Comparison of ENCODE assay signal across 17 cellular contexts in the genomic region with DNA sequence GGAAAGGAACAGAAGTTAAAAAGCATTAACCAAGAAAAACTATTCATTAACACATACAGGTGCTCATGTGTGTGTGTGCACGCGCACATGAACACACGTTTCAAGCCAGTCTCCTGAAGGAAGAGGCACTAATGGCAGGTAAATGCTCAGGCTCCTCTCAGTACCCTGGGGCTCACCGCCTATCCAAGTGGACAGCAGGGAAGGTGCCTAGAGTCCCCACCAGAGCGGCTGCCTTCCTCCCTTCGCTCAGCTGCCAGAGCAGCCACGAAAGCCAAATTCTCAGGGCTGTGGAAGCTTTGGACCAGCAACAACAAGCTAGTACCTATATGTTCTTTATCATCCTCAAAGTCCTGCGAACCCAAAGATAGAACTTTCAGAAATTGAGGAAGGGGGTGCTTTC. TPM values are rescaled to one million over a fixed set of nuclear protein-coding genes. Genes with fewer than 3 reads are reported as not detected.
DNase-seq lines count a peak whose midpoint lies in the region; ATAC-seq and TF ChIP-seq lines count a peak whose summit lies in the region.
"Had no signal": no experiment of that assay in that cellular context is flagged by ENCODE, and none has a peak within 500 bp of the region (broad histone marks: within the 10 kb centered on the region; RNA-seq: fewer than 3 reads in every experiment).

No MANE protein-coding gene starts in this region.

- intact Hi-C loops in activated naive CD4-positive, alpha-beta T cell treated with anti-CD3 and anti-CD28 coated beads for 36 hours (cut with micrococcal nuclease): no loop called here
- intact Hi-C loops in activated T-helper 2 cell treated with anti-CD3 and anti-CD28 coated beads, Interferon-gamma antibody, Interleukin-2, Interleukin-4, amounts not matched to agents 10 μg/mL and 5 μg/mL and 100 μg/mL, durations not matched to agents 14 hours and 24 hours and 36 hours (cut with micrococcal nuclease): no loop called here
- intact Hi-C loops in left ventricle myocardium inferior (cut with micrococcal nuclease): loop anchor here (5.0 kb wide), 1 partner anchor 52 kb away; no protein-coding TSS in a partner anchor

- CTCF ChIA-PET in activated naive CD4-positive, alpha-beta T cell treated with anti-CD3 and anti-CD28 coated beads, Interleukin-2, amount 10 ng/mL, durations not matched to agents 7 days and 5 days (lab: Charles Lee): interaction anchor here (3.7 kb wide), 1 partner anchor 45 kb away, joined by 12 read pairs; no protein-coding TSS in a partner anchor
- CTCF ChIA-PET in activated naive CD4-positive, alpha-beta T cell treated with anti-CD3 and anti-CD28 coated beads for 36 hours (lab: Charles Lee): no interaction called here

- H3K36me3 Mint-ChIP-seq in activated naive CD4-positive, alpha-beta T cell treated with anti-CD3 and anti-CD28 coated beads, Interleukin-2, amount 10 ng/mL, durations not matched to agents 7 days and 5 days: peaks cover 40% of the 10 kb centered on the region
- peaks cover 4% of the 10 kb centered on the region for H3K36me3 Mint-ChIP-seq in activated naive CD4-positive, alpha-beta T cell treated with anti-CD3 and anti-CD28 coated beads for 36 hours (ENCODE audit: low read depth)
- peaks cover 22% of the 10 kb centered on the region for H3K36me3 Mint-ChIP-seq in activated T-helper 2 cell treated with anti-CD3 and anti-CD28 coated beads, Interferon-gamma antibody, Interleukin-2, Interleukin-4, amounts not matched to agents 10 μg/mL and 5 μg/mL and 100 μg/mL, durations not matched to agents 14 hours and 24 hours and 36 hours (ENCODE audit: low read depth)

- H3K4me3 ChIP-seq in left ventricle myocardium inferior: no peak overlapping the region
- H3K4me3 ChIP-seq: coronary artery, K562, prostate gland, SJSA1, suprapubic skin had no signal

- H3K4me1 Mint-ChIP-seq in activated naive CD4-positive, alpha-beta T cell treated with anti-CD3 and anti-CD28 coated beads, Interleukin-2, amount 10 ng/mL, durations not matched to agents 7 days and 5 days: peaks cover 16% of the 10 kb centered on the region
- H3K4me1 Mint-ChIP-seq in activated naive CD4-positive, alpha-beta T cell treated with anti-CD3 and anti-CD28 coated beads for 36 hours (ENCODE audit: low read depth): no peaks in the 10 kb centered on the region
- peaks cover 3% of the 10 kb centered on the region for H3K4me1 Mint-ChIP-seq in activated T-helper 2 cell treated with anti-CD3 and anti-CD28 coated beads, Interferon-gamma antibody, Interleukin-2, Interleukin-4, amounts not matched to agents 10 μg/mL and 5 μg/mL and 100 μg/mL, durations not matched to agents 14 hours and 24 hours and 36 hours (ENCODE audit: low read depth)

- H3K27me3 ChIP-seq in left ventricle myocardium inferior (ENCODE audit: low read depth): no peaks in the 10 kb centered on the region
- H3K27me3 ChIP-seq: SJSA1, suprapubic skin had no signal

- H3K9me3 ChIP-seq in left ventricle myocardium inferior (replicated peaks): no peaks in the 10 kb centered on the region
- H3K9me3 ChIP-seq: prostate gland, SJSA1, suprapubic skin had no signal

- peak overlapping the region; percentile 89 for H3K27ac ChIP-seq in left ventricle myocardium inferior (replicated peaks)
- peak overlapping the region; percentile 33 for H3K27ac ChIP-seq in temporal lobe (ENCODE audit: low read depth, low read length)
- H3K27ac ChIP-seq: prostate gland, SJSA1, suprapubic skin had no signal

- H3K4me1 ChIP-seq in left ventricle myocardium inferior: peaks cover 60% of the 10 kb centered on the region
- H3K4me1 ChIP-seq: prostate gland had no signal

- no peak for ATAC-seq in GM21360 (IDR thresholded peaks at IDR 0.05; ENCODE audit: unreplicated experiment)
- no peak for ATAC-seq in HG03139 (IDR thresholded peaks at IDR 0.05; ENCODE audit: unreplicated experiment)
- ATAC-seq: K562 had no signal

- peak; percentile 18 for DNase-seq in activated naive CD4-positive, alpha-beta T cell treated with anti-CD3 and anti-CD28 coated beads, Interleukin-2, amount 10 ng/mL, durations not matched to agents 7 days and 5 days
- DNase-seq in activated naive CD4-positive, alpha-beta T cell treated with anti-CD3 and anti-CD28 coated beads for 36 hours: no peak
- peak; percentile 5 for DNase-seq in activated T-helper 2 cell treated with anti-CD3 and anti-CD28 coated beads, Interferon-gamma antibody, Interleukin-2, Interleukin-4, amounts not matched to agents 10 μg/mL and 5 μg/mL and 100 μg/mL, durations not matched to agents 14 hours and 24 hours and 36 hours (ENCODE audit: low spot score)
- DNase-seq in left ventricle myocardium inferior (no peak), GM10266 (ENCODE audit: extremely low spot score) (no peak)
- DNase-seq: ACHN, COR-L47, erythroblast, GDM1 had no signal

- no peaks in the 10 kb centered on the region for H3K27me3 Mint-ChIP-seq in activated naive CD4-positive, alpha-beta T cell treated with anti-CD3 and anti-CD28 coated beads, Interleukin-2, amount 10 ng/mL, durations not matched to agents 7 days and 5 days
- H3K27me3 Mint-ChIP-seq in activated naive CD4-positive, alpha-beta T cell treated with anti-CD3 and anti-CD28 coated beads for 36 hours (ENCODE audit: low read depth): no peaks in the 10 kb centered on the region
- no peaks in the 10 kb centered on the region for H3K27me3 Mint-ChIP-seq in activated T-helper 2 cell treated with anti-CD3 and anti-CD28 coated beads, Interferon-gamma antibody, Interleukin-2, Interleukin-4, amounts not matched to agents 10 μg/mL and 5 μg/mL and 100 μg/mL, durations not matched to agents 14 hours and 24 hours and 36 hours (ENCODE audit: low read depth)

- no peak overlapping the region for H3K4me3 Mint-ChIP-seq in activated naive CD4-positive, alpha-beta T cell treated with anti-CD3 and anti-CD28 coated beads, Interleukin-2, amount 10 ng/mL, durations not matched to agents 7 days and 5 days
- no peak overlapping the region for H3K4me3 Mint-ChIP-seq in activated naive CD4-positive, alpha-beta T cell treated with anti-CD3 and anti-CD28 coated beads for 36 hours
- H3K4me3 Mint-ChIP-seq in activated T-helper 2 cell treated with anti-CD3 and anti-CD28 coated beads, Interferon-gamma antibody, Interleukin-2, Interleukin-4, amounts not matched to agents 10 μg/mL and 5 μg/mL and 100 μg/mL, durations not matched to agents 14 hours and 24 hours and 36 hours (ENCODE audit: low read depth): no peak overlapping the region

- H3K36me3 ChIP-seq in left ventricle myocardium inferior: peaks cover 24% of the 10 kb centered on the region

- no peak overlapping the region for H3K27ac Mint-ChIP-seq in activated naive CD4-positive, alpha-beta T cell treated with anti-CD3 and anti-CD28 coated beads, Interleukin-2, amount 10 ng/mL, durations not matched to agents 7 days and 5 days
- H3K27ac Mint-ChIP-seq in activated naive CD4-positive, alpha-beta T cell treated with anti-CD3 and anti-CD28 coated beads for 36 hours: no peak overlapping the region
- H3K27ac Mint-ChIP-seq in activated T-helper 2 cell treated with anti-CD3 and anti-CD28 coated beads, Interferon-gamma antibody, Interleukin-2, Interleukin-4, amounts not matched to agents 10 μg/mL and 5 μg/mL and 100 μg/mL, durations not matched to agents 14 hours and 24 hours and 36 hours: no peak overlapping the region

- TF ChIP-seq CTCF in left ventricle myocardium inferior (IDR thresholded peaks at IDR 0.05; ENCODE audit: borderline replicate concordance): no peak
- TF ChIP-seq CTCF in GM10266 (IDR thresholded peaks at IDR 0.05; ENCODE audit: control insufficient read depth, insufficient read depth, low read depth, missing control alignments): no peak

- H3K9me3 Mint-ChIP-seq in activated naive CD4-positive, alpha-beta T cell treated with anti-CD3 and anti-CD28 coated beads, Interleukin-2, amount 10 ng/mL, durations not matched to agents 7 days and 5 days: no peaks in the 10 kb centered on the region
- no peaks in the 10 kb centered on the region for H3K9me3 Mint-ChIP-seq in activated naive CD4-positive, alpha-beta T cell treated with anti-CD3 and anti-CD28 coated beads for 36 hours
- H3K9me3 Mint-ChIP-seq in activated T-helper 2 cell treated with anti-CD3 and anti-CD28 coated beads, Interferon-gamma antibody, Interleukin-2, Interleukin-4, amounts not matched to agents 10 μg/mL and 5 μg/mL and 100 μg/mL, durations not matched to agents 14 hours and 24 hours and 36 hours: no peaks in the 10 kb centered on the region

RNA-seq across cellular contexts. Expression of gene PLCG1, which starts 42.6 kb away (rescaled TPM):
- 100 to 1,000 TPM; 117 to 136 TPM for total RNA-seq in activated naive CD4-positive, alpha-beta T cell treated with anti-CD3 and anti-CD28 coated beads for 36 hours
- 174 and 187 TPM in 2 replicates for total RNA-seq in activated T-helper 2 cell treated with anti-CD3 and anti-CD28 coated beads, Interferon-gamma antibody, Interleukin-2, Interleukin-4, amounts not matched to agents 10 μg/mL and 5 μg/mL and 100 μg/mL, durations not matched to agents 14 hours and 24 hours and 36 hours
- total RNA-seq in left ventricle myocardium inferior (46.1 TPM), temporal lobe (82.1 TPM)

Comparison
In these comparisons a context has a peak if more than half of its experiments do, and no peak if none do; other contexts are left out.
1. DNase-seq: peak in activated naive CD4-positive, alpha-beta T cell treated with anti-CD3 and anti-CD28 coated beads, Interleukin-2, amount 10 ng/mL, durations not matched to agents 7 days and 5 days (single experiment) and activated T-helper 2 cell treated with anti-CD3 and anti-CD28 coated beads, Interferon-gamma antibody, Interleukin-2, Interleukin-4, amounts not matched to agents 10 μg/mL and 5 μg/mL and 100 μg/mL, durations not matched to agents 14 hours and 24 hours and 36 hours (single experiment); none in activated naive CD4-positive, alpha-beta T cell treated with anti-CD3 and anti-CD28 coated beads for 36 hours (single experiment), left ventricle myocardium inferior (single experiment) and GM10266 (single experiment).